ENCODE assay signal across 8 cellular contexts in the genomic region with DNA sequence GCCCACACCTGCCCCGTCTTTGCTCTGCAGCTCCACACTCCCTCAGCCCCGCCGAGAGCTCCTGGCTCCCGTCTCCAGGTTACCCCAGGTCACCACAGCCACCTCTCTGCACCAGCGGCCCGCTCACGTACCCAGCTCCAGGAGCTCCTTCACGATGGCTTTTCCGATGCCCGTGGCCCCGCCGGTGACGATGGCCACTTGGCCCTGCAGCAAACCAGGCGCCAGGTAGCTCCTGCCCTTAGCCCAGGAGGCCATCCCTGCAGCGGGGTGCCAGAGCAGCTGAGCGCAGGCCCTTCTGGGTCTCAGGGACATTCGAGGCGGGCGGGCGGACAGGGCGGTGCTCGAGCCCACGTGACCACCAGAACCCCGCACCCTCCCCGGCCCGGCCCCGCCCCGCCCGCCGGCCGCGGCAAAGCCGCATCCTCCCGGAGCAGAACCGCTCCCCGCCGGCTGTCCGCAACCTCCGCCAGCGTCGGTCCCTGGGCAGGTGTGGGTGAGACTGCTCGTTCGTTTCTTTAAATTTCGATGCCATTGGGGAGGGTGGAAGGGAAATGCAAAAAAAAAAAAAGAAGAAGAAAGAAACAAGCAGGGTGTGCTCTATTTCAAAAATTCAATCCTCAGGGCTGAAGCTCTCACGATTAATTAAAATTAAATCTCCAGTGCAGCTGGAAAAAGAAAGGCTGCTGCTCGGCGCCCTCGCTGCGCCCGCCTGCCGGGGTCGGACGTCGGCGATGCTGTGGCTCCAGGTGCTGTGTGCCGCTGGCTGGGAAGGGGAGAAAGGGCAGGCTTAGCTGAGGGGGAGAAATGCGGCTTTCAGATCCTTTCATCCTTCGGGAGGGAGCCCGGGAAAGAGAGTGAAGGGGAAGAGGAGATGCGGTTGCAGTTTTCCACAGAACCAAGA. TPM values are rescaled to one million over a fixed set of nuclear protein-coding genes. Genes with fewer than 3 reads are reported as not detected.
DNase-seq lines count a peak whose midpoint lies in the region; TF ChIP-seq lines count a peak whose summit lies in the region.

A gene (minus strand): TSS at position 323 of the 901 bp plus-strand sequence. CDS start 68 bp downstream, at position 255.
A gene with protein sequence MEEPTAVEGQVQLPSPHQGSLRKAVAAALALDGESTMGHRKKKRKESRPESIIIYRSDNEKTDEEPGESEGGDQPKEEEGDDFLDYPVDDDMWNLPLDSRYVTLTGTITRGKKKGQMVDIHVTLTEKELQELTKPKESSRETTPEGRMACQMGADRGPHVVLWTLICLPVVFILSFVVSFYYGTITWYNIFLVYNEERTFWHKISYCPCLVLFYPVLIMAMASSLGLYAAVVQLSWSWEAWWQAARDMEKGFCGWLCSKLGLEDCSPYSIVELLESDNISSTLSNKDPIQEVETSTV (plus strand): TSS at position 433 of the 901 bp plus-strand sequence. CDS start 14,045 bp downstream, outside the sequence.

- H3K79me2 ChIP-seq in Loucy (ENCODE audit: insufficient read depth, low read length) (peaks cover 11% of the 10 kb centered on the region; the same call in 1 of the 2 replicates), osteoblast (ENCODE audit: insufficient read depth, low read length) (no peaks in the 10 kb centered on the region)

- H3K4me1 Mint-ChIP-seq in glutamatergic neuron (ENCODE audit: low read depth, unreplicated experiment) = peaks cover 25% of the 10 kb centered on the region

- H3K4me1 ChIP-seq in ES-I3 (ENCODE audit: insufficient read depth, low read length) = peaks cover 21% of the 10 kb centered on the region
- H3K4me1 ChIP-seq in Loucy (ENCODE audit: insufficient read depth, low read length, poor library complexity, severe bottlenecking) = peaks cover 48% of the 10 kb centered on the region
- peaks cover 13% of the 10 kb centered on the region for H3K4me1 ChIP-seq in osteoblast (ENCODE audit: insufficient read depth, low read length)
- H3K4me1 ChIP-seq in testis = no peaks in the 10 kb centered on the region

- peaks cover 18% of the 10 kb centered on the region; the same call in 1 of the 2 replicates for H3F3A ChIP-seq in Loucy (ENCODE audit: low read depth)

- H3K9ac ChIP-seq in ES-I3 (ENCODE audit: low read depth, low read length) = peak within 1 kb of the TSS; percentile 90
- peak within 1 kb of the TSS; percentile 74 for H3K9ac ChIP-seq in Loucy (ENCODE audit: low read depth, low read length, poor library complexity, severe bottlenecking)

- peak within 1 kb of the TSS; percentile 89 for H2AFZ ChIP-seq in Loucy (ENCODE audit: low read length)
- peak within 1 kb of the TSS; percentile 98 for H2AFZ ChIP-seq in osteoblast (ENCODE audit: low read length)

- no peak for TF ChIP-seq CTCF in Loucy (conservative IDR thresholded peaks at IDR 0.05; ENCODE audit: low read length)
- TF ChIP-seq CTCF in glutamatergic neuron (IDR thresholded peaks at IDR 0.05; ENCODE audit: partially characterized antibody, unreplicated experiment) = no peak
- no peak for TF ChIP-seq CTCF in osteoblast (IDR thresholded peaks at IDR 0.05; ENCODE audit: extremely low read depth, low read depth, low read length)
- no peak for TF ChIP-seq CTCF in testis (IDR thresholded peaks at IDR 0.05)

- peak; percentile 29 for DNase-seq in H4 (ENCODE audit: low spot score)
- peak; percentile 56 for DNase-seq in SK-MEL-5 (ENCODE audit: low read depth, low spot score)
- peak; percentile 75 for DNase-seq in activated naive CD4-positive, alpha-beta T cell treated with anti-CD3 and anti-CD28 coated beads, Interleukin-2, amount 50 U/mL, for 16 hours
- peak; percentile 91 for DNase-seq in glutamatergic neuron
- peak; percentile 97 for DNase-seq in osteoblast (ENCODE audit: insufficient read length, low spot score, missing footprints)
- peak; percentile 86 for DNase-seq in testis

- H3K36me3 Mint-ChIP-seq in glutamatergic neuron (ENCODE audit: unreplicated experiment) = peaks cover 3% of the 10 kb centered on the region

- intact Hi-C loops in testis (cut with DNase I; ENCODE audit: low total_unique reads) = no loop called here

- H3K4me3 Mint-ChIP-seq in glutamatergic neuron (ENCODE audit: unreplicated experiment) = peak within 1 kb of the TSS; percentile 93

- no peaks in the 10 kb centered on the region for H3K9me2 ChIP-seq in Loucy (replicated peaks; ENCODE audit: low read depth, low read length)

- in situ Hi-C loops in SK-MEL-5 (cut with HindIII; ENCODE audit: low pct_unique_long_range_greater_than_20kb, low sequenced_read_pairs) = no loop called here

- no peaks in the 10 kb centered on the region for H3K27me3 ChIP-seq in Loucy (ENCODE audit: insufficient read depth, low read length, poor library complexity, severe bottlenecking)
- no peaks in the 10 kb centered on the region for H3K27me3 ChIP-seq in osteoblast (ENCODE audit: insufficient read depth, low read length)
- H3K27me3 ChIP-seq in testis = no peaks in the 10 kb centered on the region

- H3K4me3 ChIP-seq in Loucy (ENCODE audit: low read length, poor library complexity, severe bottlenecking) (peak within 1 kb of the TSS; percentile 76), osteoblast (ENCODE audit: insufficient read depth, low read length) (peak within 1 kb of the TSS; percentile 89), testis (peak within 1 kb of the TSS; percentile 62 to 72)

- no peaks in the 10 kb centered on the region for H3K9me3 ChIP-seq in ES-I3 (ENCODE audit: control insufficient read depth, insufficient read depth, low read length)
- no peaks in the 10 kb centered on the region for H3K9me3 ChIP-seq in Loucy (ENCODE audit: insufficient read depth, low read depth, low read length)
- no peaks in the 10 kb centered on the region for H3K9me3 ChIP-seq in osteoblast (ENCODE audit: low read depth, low read length)
- H3K9me3 ChIP-seq in testis = no peaks in the 10 kb centered on the region

- peaks cover 29% of the 10 kb centered on the region for H3K9me3 Mint-ChIP-seq in glutamatergic neuron (ENCODE audit: unreplicated experiment)

- H3K27ac Mint-ChIP-seq in glutamatergic neuron (ENCODE audit: unreplicated experiment) = peak within 1 kb of the TSS; percentile 100

- H3K36me3 ChIP-seq in ES-I3 (ENCODE audit: insufficient read depth, low read length) = no peaks in the 10 kb centered on the region
- H3K36me3 ChIP-seq in Loucy (ENCODE audit: insufficient read depth, low read length) = no peaks in the 10 kb centered on the region
- no peaks in the 10 kb centered on the region for H3K36me3 ChIP-seq in osteoblast (ENCODE audit: insufficient read depth, low read length)
- H3K36me3 ChIP-seq in testis (ENCODE audit: low read depth, missing control alignments) = no peaks in the 10 kb centered on the region

- 0% methylated on average over 40 to 56 of the region's 60 CpGs for WGBS in testis, 2 donors

- peak within 1 kb of the TSS; percentile 28 for H3K27ac ChIP-seq in osteoblast (ENCODE audit: low read depth, low read length)
- no peak within 1 kb of the TSS for H3K27ac ChIP-seq in testis

- H3K4me2 ChIP-seq in Loucy (ENCODE audit: low read depth, low read length, poor library complexity, severe bottlenecking) = peak within 1 kb of the TSS; percentile 92
- H3K4me2 ChIP-seq in osteoblast (ENCODE audit: insufficient read depth, low read length) = peak within 1 kb of the TSS; percentile 95

- peaks cover 21% of the 10 kb centered on the region for H3K27me3 Mint-ChIP-seq in glutamatergic neuron (ENCODE audit: unreplicated experiment)

- no peaks in the 10 kb centered on the region for H4K20me1 ChIP-seq in Loucy (ENCODE audit: insufficient read depth, low read length, poor library complexity, severe bottlenecking)
- H4K20me1 ChIP-seq in osteoblast (ENCODE audit: insufficient read depth, low read length) = no peaks in the 10 kb centered on the region

- no peak for TF ChIP-seq POLR2A in testis (IDR thresholded peaks at IDR 0.05)

RNA-seq across cellular contexts. Expression of the first gene that starts in this region (rescaled TPM):
- 12.8 and 21.8 TPM in 2 replicates for total RNA-seq in H4 (2014; rRNA removed; shearing (Covaris generic))
- total RNA-seq in SK-MEL-5 (2014; rRNA removed; shearing (Covaris generic)) = 28.5 and 33.1 TPM in 2 replicates
- 26.0 and 29.3 TPM in 2 replicates for polyA plus RNA-seq in SK-MEL-5 (2015; cell fraction: cytosol; rRNA removed)
- polyA plus RNA-seq in SK-MEL-5 (2015; cell fraction: nucleus; rRNA removed) = 7.8 and 14.6 TPM in 2 replicates
- total RNA-seq in glutamatergic neuron (ENCODE audit: unreplicated experiment) = 33.0 TPM
- total RNA-seq in osteoblast = 9.7 and 10.1 TPM in 2 replicates
- 1 to 10 TPM; 3.0 to 4.0 TPM for total RNA-seq in testis
- 3.0 TPM for polyA plus RNA-seq in testis (ENCODE audit: insufficient read depth, low read depth, low replicate concordance)

RNA-seq across cellular contexts. Expression of the second gene that starts in this region (rescaled TPM):
- total RNA-seq in H4 (2014; rRNA removed; shearing (Covaris generic)) = 0.16 and 0.35 TPM in 2 replicates
- total RNA-seq in SK-MEL-5 (2014; rRNA removed; shearing (Covaris generic)) = 0.16 and 0.67 TPM in 2 replicates
- 0.39 and 0.74 TPM in 2 replicates for polyA plus RNA-seq in SK-MEL-5 (2015; cell fraction: cytosol; rRNA removed)
- polyA plus RNA-seq in SK-MEL-5 (2015; cell fraction: nucleus; rRNA removed) = 0.19 and 1.8 TPM in 2 replicates
- 166 TPM for total RNA-seq in glutamatergic neuron (ENCODE audit: unreplicated experiment)
- total RNA-seq in osteoblast = 0.36 and 0.88 TPM in 2 replicates
- total RNA-seq in testis = under 1 TPM; 0.31 to 0.37 TPM
- polyA plus RNA-seq in testis (ENCODE audit: insufficient read depth, low read depth, low replicate concordance) = 1.0 TPM

Comparison
In these comparisons a context has a peak if more than half of its experiments do, and no peak if none do; other contexts are left out.
1. RNA of the second gene that starts in this region (total RNA-seq): 166 TPM in glutamatergic neuron (single experiment); 0.31 to 0.37 TPM in testis, 0.36 to 0.88 TPM in osteoblast, 0.16 to 0.35 TPM in H4 and 0.16 to 0.67 TPM in SK-MEL-5; every median in the first group is over 10 times any median in the second.
2. DNase-seq: peak in every context shown above with its lines; median percentile 97 in osteoblast; 91 in glutamatergic neuron; 86 in testis; 75 in activated naive CD4-positive, alpha-beta T cell treated with anti-CD3 and anti-CD28 coated beads, Interleukin-2, amount 50 U/mL, for 16 hours; 56 in SK-MEL-5; 29 in H4.
3. Peak in every context shown above with its lines, with median percentiles within 50 percentile points of each other: H3K4me3 ChIP-seq.